In genomic region chr17:45225964-45226530, GRCh38 we compare ENCODE assay signal across 1 cellular context.
A peak's percentile ranks its signal among the peaks of the same experiment; 100 is the strongest.
TF ChIP-seq lines count a peak whose summit lies in the region.

No MANE protein-coding gene starts in this region.

TF ChIP-seq in K562, 482 proteins besides CTCF, POLR2A, EP300 and RAD21 (continued from another document and continues in another):
- TF ChIP-seq ZBTB2 (IDR thresholded peaks at IDR 0.05), result peak; percentile 80; the same call in 1 of the 2 replicates
- peak; percentile 76 for TF ChIP-seq GABPA (tag; conservative IDR thresholded peaks at IDR 0.05; ENCODE audit: low read depth)
- TF ChIP-seq CXXC5 (CRISPR knock-in tag; IDR thresholded peaks at IDR 0.05), result peak; percentile 52
- TF ChIP-seq ZBED1 (IDR thresholded peaks at IDR 0.05), result peak; percentile 79; the same call in 1 of the 2 replicates
- TF ChIP-seq ZNF644 (tag; IDR thresholded peaks at IDR 0.05; ENCODE audit: low read depth), result 0 out of 2 replicates have a peak, but pooled peaks have one; percentile 17
- TF ChIP-seq POLR2AphosphoS2 (IDR thresholded peaks at IDR 0.05; ENCODE audit: low read length), result no peak
- no peak for TF ChIP-seq SNRNP70 (optimal IDR thresholded peaks at IDR 0.05; ENCODE audit: low read depth, low read length)
- peak in 1 of 2 experiments; percentile 65 for TF ChIP-seq E2F6 (IDR thresholded peaks at IDR 0.05; ENCODE audit: borderline replicate concordance in 1 of 2, extremely low read depth in 1 of 2, insufficient read depth in 1 of 2, insufficient read length in 1 of 2, low read depth in 1 of 2, low read length in 1 of 2, poor library complexity in 1 of 2, severe bottlenecking in 1 of 2)
- TF ChIP-seq HES1 (IDR thresholded peaks at IDR 0.05; ENCODE audit: low read depth), result no peak
- TF ChIP-seq FOXA3 (CRISPR knock-in tag; conservative IDR thresholded peaks at IDR 0.05 in 1 of 2, IDR thresholded peaks at IDR 0.05 in 1 of 2), result no peak
- TF ChIP-seq SP2 (IDR thresholded peaks at IDR 0.05; ENCODE audit: extremely low read depth, low read depth, low read length, poor library complexity, severe bottlenecking), result no peak
- no peak for TF ChIP-seq ZNF75A (CRISPR knock-in tag; IDR thresholded peaks at IDR 0.05)
- TF ChIP-seq ELF2 (CRISPR knock-in tag; IDR thresholded peaks at IDR 0.05), result no peak
- no peak for TF ChIP-seq RBM14 (IDR thresholded peaks at IDR 0.05; ENCODE audit: borderline replicate concordance, insufficient read depth, low read depth, low read length)
- TF ChIP-seq FOSL1 (tag; conservative IDR thresholded peaks at IDR 0.05), result 0 out of 2 replicates have a peak, but pooled peaks have one; percentile 32
- peak; percentile 26 for TF ChIP-seq NEUROD1 (IDR thresholded peaks at IDR 0.05; ENCODE audit: borderline replicate concordance, low read depth, low read length, partially characterized antibody)
- no peak for TF ChIP-seq POLR3A (IDR thresholded peaks at IDR 0.05; ENCODE audit: borderline replicate concordance, extremely low read depth, insufficient read depth, insufficient read length)
- TF ChIP-seq SRSF7 (optimal IDR thresholded peaks at IDR 0.05; ENCODE audit: low read depth, low read length), result no peak
- TF ChIP-seq BRCA1 (IDR thresholded peaks at IDR 0.05), result no peak
- no peak for TF ChIP-seq BRCA1 (CRISPR knock-in tag; IDR thresholded peaks at IDR 0.05)
- no peak for TF ChIP-seq KDM2B (CRISPR knock-in tag; IDR thresholded peaks at IDR 0.05)
- peak; percentile 13 for TF ChIP-seq SMAD1 (IDR thresholded peaks at IDR 0.05; ENCODE audit: low read depth, low read length, partially characterized antibody)
- TF ChIP-seq NCOA1 (IDR thresholded peaks at IDR 0.05; ENCODE audit: low read depth), result no peak
- no peak for TF ChIP-seq ELK3 (CRISPR knock-in tag; IDR thresholded peaks at IDR 0.05)
- peak; percentile 66 for TF ChIP-seq PRDM10 (IDR thresholded peaks at IDR 0.05; ENCODE audit: partially characterized antibody)
- TF ChIP-seq ZNF324 (CRISPR knock-in tag; IDR thresholded peaks at IDR 0.05), result no peak
- peak; percentile 31; the same call in 1 of the 2 replicates for TF ChIP-seq CHD2 (IDR thresholded peaks at IDR 0.05; ENCODE audit: low read depth, low read length)
- no peak for TF ChIP-seq ZNF347 (CRISPR knock-in tag; IDR thresholded peaks at IDR 0.05; ENCODE audit: low read depth)
- TF ChIP-seq MAFK (IDR thresholded peaks at IDR 0.05; ENCODE audit: low read length), result no peak
- TF ChIP-seq CREBBP (IDR thresholded peaks at IDR 0.05; ENCODE audit: low read depth, low read length), result no peak
- TF ChIP-seq MEF2D (tag; conservative IDR thresholded peaks at IDR 0.05; ENCODE audit: low read depth), result no peak
- no peak for TF ChIP-seq THRAP3 (IDR thresholded peaks at IDR 0.05; ENCODE audit: borderline replicate concordance)
- no peak for TF ChIP-seq ZSCAN32 (CRISPR knock-in tag; IDR thresholded peaks at IDR 0.05)
- TF ChIP-seq NR3C1 (CRISPR knock-in tag; IDR thresholded peaks at IDR 0.05), result no peak
- no peak for TF ChIP-seq SLC30A9 (CRISPR knock-in tag; IDR thresholded peaks at IDR 0.05)
- no peak for TF ChIP-seq PKNOX1 (IDR thresholded peaks at IDR 0.05)
- no peak for TF ChIP-seq CAMTA2 (CRISPR knock-in tag; conservative IDR thresholded peaks at IDR 0.05)
- TF ChIP-seq HDAC8 (tag; IDR thresholded peaks at IDR 0.05), result no peak
- no peak for TF ChIP-seq KHSRP (IDR thresholded peaks at IDR 0.05)
- TF ChIP-seq CREB3 (tag; conservative IDR thresholded peaks at IDR 0.05; ENCODE audit: low read depth), result no peak
- peak; percentile 94 for TF ChIP-seq ZNF592 (IDR thresholded peaks at IDR 0.05)
- TF ChIP-seq ZNF511 (CRISPR knock-in tag; IDR thresholded peaks at IDR 0.05), result no peak
- no peak for TF ChIP-seq GTF2A2 (tag; IDR thresholded peaks at IDR 0.05)
- TF ChIP-seq TAF9B (IDR thresholded peaks at IDR 0.05; ENCODE audit: partially characterized antibody), result peak; percentile 87
- TF ChIP-seq PHTF2 (CRISPR knock-in tag; IDR thresholded peaks at IDR 0.05), result no peak
- TF ChIP-seq KAT2B (IDR thresholded peaks at IDR 0.05; ENCODE audit: low read depth, low read length), result no peak
- no peak for TF ChIP-seq SRSF3 (IDR thresholded peaks at IDR 0.05; ENCODE audit: insufficient read depth, low read length)
- peak; percentile 38; the same call in 1 of the 2 replicates for TF ChIP-seq PML (IDR thresholded peaks at IDR 0.05; ENCODE audit: low read length)
- TF ChIP-seq TRIM25 (IDR thresholded peaks at IDR 0.05; ENCODE audit: borderline replicate concordance), result no peak
- TF ChIP-seq BRF2 (IDR thresholded peaks at IDR 0.05; ENCODE audit: borderline replicate concordance, insufficient read depth, insufficient read length), result no peak
- TF ChIP-seq NFIX (CRISPR knock-in tag; IDR thresholded peaks at IDR 0.05; ENCODE audit: low read depth), result no peak
- no peak for TF ChIP-seq ZNF121 (CRISPR knock-in tag; conservative IDR thresholded peaks at IDR 0.05)
